1 cellular context compared by ENCODE assay signal in the genomic region with DNA sequence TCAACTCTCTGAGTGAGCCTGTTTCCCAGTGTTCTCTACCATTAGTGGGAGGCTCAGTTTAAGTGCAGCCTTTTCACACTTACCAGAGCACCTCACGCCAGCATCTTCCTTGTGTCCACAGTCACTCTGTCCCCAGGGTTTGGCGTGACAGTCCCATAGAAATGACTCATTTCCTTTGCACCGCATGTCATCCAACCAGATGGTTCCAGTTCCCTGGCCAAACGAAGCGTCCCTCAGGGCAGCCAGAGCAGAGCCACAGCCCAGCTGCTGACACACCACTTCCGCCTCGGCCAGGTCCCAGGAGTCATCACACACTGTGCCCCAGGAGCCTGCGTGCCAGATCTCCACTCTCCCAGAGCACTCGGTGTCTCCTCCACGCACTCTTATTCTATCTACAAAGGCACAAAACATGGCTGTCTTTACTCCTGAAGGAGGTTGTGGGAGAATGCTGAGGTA.
TF ChIP-seq lines count a peak whose summit lies in the region.

No MANE protein-coding gene starts in this region.

TF ChIP-seq in K562, 482 proteins besides CTCF, POLR2A, EP300 and RAD21 (continued from another document):
- TF ChIP-seq, protein P1, sequence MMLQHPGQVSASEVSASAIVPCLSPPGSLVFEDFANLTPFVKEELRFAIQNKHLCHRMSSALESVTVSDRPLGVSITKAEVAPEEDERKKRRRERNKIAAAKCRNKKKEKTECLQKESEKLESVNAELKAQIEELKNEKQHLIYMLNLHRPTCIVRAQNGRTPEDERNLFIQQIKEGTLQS (IDR thresholded peaks at IDR 0.05): peak; percentile 59
- TF ChIP-seq, protein P1 (CRISPR knock-in tag; conservative IDR thresholded peaks at IDR 0.05): no peak
- TF ChIP-seq DNMT1 (IDR thresholded peaks at IDR 0.05): no peak
- TF ChIP-seq, protein P2, sequence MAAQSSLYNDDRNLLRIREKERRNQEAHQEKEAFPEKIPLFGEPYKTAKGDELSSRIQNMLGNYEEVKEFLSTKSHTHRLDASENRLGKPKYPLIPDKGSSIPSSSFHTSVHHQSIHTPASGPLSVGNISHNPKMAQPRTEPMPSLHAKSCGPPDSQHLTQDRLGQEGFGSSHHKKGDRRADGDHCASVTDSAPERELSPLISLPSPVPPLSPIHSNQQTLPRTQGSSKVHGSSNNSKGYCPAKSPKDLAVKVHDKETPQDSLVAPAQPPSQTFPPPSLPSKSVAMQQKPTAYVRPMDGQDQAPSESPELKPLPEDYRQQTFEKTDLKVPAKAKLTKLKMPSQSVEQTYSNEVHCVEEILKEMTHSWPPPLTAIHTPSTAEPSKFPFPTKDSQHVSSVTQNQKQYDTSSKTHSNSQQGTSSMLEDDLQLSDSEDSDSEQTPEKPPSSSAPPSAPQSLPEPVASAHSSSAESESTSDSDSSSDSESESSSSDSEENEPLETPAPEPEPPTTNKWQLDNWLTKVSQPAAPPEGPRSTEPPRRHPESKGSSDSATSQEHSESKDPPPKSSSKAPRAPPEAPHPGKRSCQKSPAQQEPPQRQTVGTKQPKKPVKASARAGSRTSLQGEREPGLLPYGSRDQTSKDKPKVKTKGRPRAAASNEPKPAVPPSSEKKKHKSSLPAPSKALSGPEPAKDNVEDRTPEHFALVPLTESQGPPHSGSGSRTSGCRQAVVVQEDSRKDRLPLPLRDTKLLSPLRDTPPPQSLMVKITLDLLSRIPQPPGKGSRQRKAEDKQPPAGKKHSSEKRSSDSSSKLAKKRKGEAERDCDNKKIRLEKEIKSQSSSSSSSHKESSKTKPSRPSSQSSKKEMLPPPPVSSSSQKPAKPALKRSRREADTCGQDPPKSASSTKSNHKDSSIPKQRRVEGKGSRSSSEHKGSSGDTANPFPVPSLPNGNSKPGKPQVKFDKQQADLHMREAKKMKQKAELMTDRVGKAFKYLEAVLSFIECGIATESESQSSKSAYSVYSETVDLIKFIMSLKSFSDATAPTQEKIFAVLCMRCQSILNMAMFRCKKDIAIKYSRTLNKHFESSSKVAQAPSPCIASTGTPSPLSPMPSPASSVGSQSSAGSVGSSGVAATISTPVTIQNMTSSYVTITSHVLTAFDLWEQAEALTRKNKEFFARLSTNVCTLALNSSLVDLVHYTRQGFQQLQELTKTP (IDR thresholded peaks at IDR 0.05; ENCODE audit: low read depth in 1 of 2, partially characterized antibody in 2 of 2): no peak
- TF ChIP-seq CHD4 (IDR thresholded peaks at IDR 0.05; ENCODE audit: insufficient read depth, insufficient replicate concordance, low read depth, low read length, poor library complexity, severe bottlenecking): no peak
- TF ChIP-seq, protein P3, sequence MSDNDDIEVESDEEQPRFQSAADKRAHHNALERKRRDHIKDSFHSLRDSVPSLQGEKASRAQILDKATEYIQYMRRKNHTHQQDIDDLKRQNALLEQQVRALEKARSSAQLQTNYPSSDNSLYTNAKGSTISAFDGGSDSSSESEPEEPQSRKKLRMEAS (CRISPR knock-in tag; IDR thresholded peaks at IDR 0.05): no peak
- TF ChIP-seq ERF (CRISPR knock-in tag; IDR thresholded peaks at IDR 0.05): no peak
- TF ChIP-seq BHLHE40 (IDR thresholded peaks at IDR 0.05; ENCODE audit: low read length): no peak
- no peak for TF ChIP-seq ZFP36 (IDR thresholded peaks at IDR 0.05; ENCODE audit: low read depth, low read length, partially characterized antibody)
- TF ChIP-seq KDM2B (CRISPR knock-in tag; IDR thresholded peaks at IDR 0.05): no peak
- TF ChIP-seq DMBX1 (CRISPR knock-in tag; IDR thresholded peaks at IDR 0.05; ENCODE audit: borderline replicate concordance): no peak; the same call in 1 of the 2 replicates
- TF ChIP-seq, protein P4, sequence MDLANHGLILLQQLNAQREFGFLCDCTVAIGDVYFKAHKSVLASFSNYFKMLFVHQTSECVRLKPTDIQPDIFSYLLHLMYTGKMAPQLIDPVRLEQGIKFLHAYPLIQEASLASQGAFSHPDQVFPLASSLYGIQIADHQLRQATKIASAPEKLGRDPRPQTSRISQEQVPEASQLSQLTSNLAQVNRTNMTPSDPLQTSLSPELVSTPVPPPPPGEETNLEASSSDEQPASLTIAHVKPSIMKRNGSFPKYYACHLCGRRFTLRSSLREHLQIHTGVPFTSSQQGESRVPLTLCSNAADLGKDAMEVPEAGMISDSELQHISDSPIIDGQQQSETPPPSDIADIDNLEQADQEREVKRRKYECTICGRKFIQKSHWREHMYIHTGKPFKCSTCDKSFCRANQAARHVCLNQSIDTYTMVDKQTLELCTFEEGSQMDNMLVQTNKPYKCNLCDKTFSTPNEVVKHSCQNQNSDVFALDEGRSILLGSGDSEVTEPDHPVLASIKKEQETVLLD (IDR thresholded peaks at IDR 0.05): no peak
- TF ChIP-seq ZKSCAN3 (CRISPR knock-in tag; IDR thresholded peaks at IDR 0.05): no peak
- no peak for TF ChIP-seq ZNF431 (CRISPR knock-in tag; IDR thresholded peaks at IDR 0.05)
- no peak for TF ChIP-seq NFIC (IDR thresholded peaks at IDR 0.05)
- no peak for TF ChIP-seq NR3C1 (CRISPR knock-in tag; IDR thresholded peaks at IDR 0.05)
- TF ChIP-seq PYGO2 (tag; IDR thresholded peaks at IDR 0.05): no peak
- TF ChIP-seq LCOR (CRISPR knock-in tag; IDR thresholded peaks at IDR 0.05): no peak
- TF ChIP-seq, protein P5, sequence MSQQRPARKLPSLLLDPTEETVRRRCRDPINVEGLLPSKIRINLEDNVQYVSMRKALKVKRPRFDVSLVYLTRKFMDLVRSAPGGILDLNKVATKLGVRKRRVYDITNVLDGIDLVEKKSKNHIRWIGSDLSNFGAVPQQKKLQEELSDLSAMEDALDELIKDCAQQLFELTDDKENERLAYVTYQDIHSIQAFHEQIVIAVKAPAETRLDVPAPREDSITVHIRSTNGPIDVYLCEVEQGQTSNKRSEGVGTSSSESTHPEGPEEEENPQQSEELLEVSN (IDR thresholded peaks at IDR 0.05; ENCODE audit: borderline replicate concordance in 1 of 2, extremely low read depth in 1 of 2, insufficient read depth in 1 of 2, insufficient read length in 1 of 2, low read depth in 1 of 2, low read length in 1 of 2, poor library complexity in 1 of 2, severe bottlenecking in 1 of 2): peak in 1 of 2 experiments; percentile 19
- no peak for TF ChIP-seq ZNF785 (CRISPR knock-in tag; IDR thresholded peaks at IDR 0.05)
- no peak for TF ChIP-seq NCOR1 (IDR thresholded peaks at IDR 0.05)
- TF ChIP-seq, protein P6, sequence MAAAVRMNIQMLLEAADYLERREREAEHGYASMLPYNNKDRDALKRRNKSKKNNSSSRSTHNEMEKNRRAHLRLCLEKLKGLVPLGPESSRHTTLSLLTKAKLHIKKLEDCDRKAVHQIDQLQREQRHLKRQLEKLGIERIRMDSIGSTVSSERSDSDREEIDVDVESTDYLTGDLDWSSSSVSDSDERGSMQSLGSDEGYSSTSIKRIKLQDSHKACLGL (CRISPR knock-in tag; IDR thresholded peaks at IDR 0.05; ENCODE audit: borderline replicate concordance, poor library complexity, severe bottlenecking): no peak
- TF ChIP-seq RBM39 (optimal IDR thresholded peaks at IDR 0.05; ENCODE audit: low read depth, low read length): no peak
- no peak for TF ChIP-seq FUS (optimal IDR thresholded peaks at IDR 0.05; ENCODE audit: low read depth, low read length)
- TF ChIP-seq ZBED1 (IDR thresholded peaks at IDR 0.05): no peak
